In the genomic region with DNA sequence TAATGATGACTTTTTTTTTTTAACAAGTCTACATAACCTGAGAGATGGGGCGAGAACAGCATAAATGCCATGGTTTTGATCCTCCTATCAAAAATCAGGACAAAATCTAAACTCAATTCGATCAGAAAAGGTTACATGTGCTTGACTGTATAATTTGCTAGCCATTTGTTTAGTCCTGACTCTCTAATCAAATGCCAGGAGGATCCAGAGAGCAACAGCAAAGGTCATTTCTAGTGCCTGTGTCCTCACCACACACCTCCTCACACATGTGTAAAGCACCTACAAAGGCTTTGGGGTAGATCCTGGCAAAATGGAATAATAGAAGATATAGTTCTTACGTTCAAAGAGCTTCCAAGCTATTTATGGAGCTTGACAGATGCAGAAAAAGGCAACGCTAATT, we compare ENCODE assay signal across 14 cellular contexts. TPM values are rescaled to one million over a fixed set of nuclear protein-coding genes. Genes with fewer than 3 reads are reported as not detected.
DNase-seq lines count a peak whose midpoint lies in the region; FAIRE-seq and TF ChIP-seq lines count a peak whose summit lies in the region.
"Had no signal": no experiment of that assay in that cellular context is flagged by ENCODE, and none has a peak within 500 bp of the region (broad histone marks: within the 10 kb centered on the region; RNA-seq: fewer than 3 reads in every experiment).

No MANE protein-coding gene starts in this region.

- in situ Hi-C loops in transverse colon (cut with MboI; ENCODE audit: low pct_ligation_motif_present in 1 of 4, low pct_unique_long_range_greater_than_20kb in 1 of 4, low sequenced_read_pairs in 3 of 4): loop anchor here in 1 of 4 donors (10.0 kb wide), 1 partner anchor 45 kb away; no protein-coding TSS in a partner anchor

- H3K4me2 ChIP-seq in SK-N-SH: 0 out of 2 replicates have a peak overlapping the region, but pooled peaks have one; percentile 20

- H3K79me2 ChIP-seq in SK-N-SH (ENCODE audit: insufficient read depth): peaks cover 9% of the 10 kb centered on the region; the same call in 1 of the 2 replicates

- no peaks in the 10 kb centered on the region for H3F3A ChIP-seq in SK-N-SH (replicated peaks; ENCODE audit: insufficient read depth)

- no peak overlapping the region for H3K9ac ChIP-seq in SK-N-SH

- no peaks in the 10 kb centered on the region for H3K9me3 ChIP-seq in SK-N-SH
- H3K9me3 ChIP-seq in prostate gland: no peaks in the 10 kb centered on the region
- no peaks in the 10 kb centered on the region for H3K9me3 ChIP-seq in transverse colon

- no peak for FAIRE-seq in RCC 7860 (lab: Jason Lieb, UNC)

- H3K36me3 ChIP-seq in SK-N-SH (replicated peaks in 1 of 2; ENCODE audit: control insufficient read depth in 1 of 2, insufficient read depth in 2 of 2, low read length in 1 of 2): peaks cover 5% of the 10 kb centered on the region in 2 experiments
- H3K36me3 ChIP-seq in prostate gland: no peaks in the 10 kb centered on the region
- H3K36me3 ChIP-seq in transverse colon: no peaks in the 10 kb centered on the region

- no peak for TF ChIP-seq RAD21 in SK-N-SH (IDR thresholded peaks at IDR 0.05; ENCODE audit: low read length)

- TF ChIP-seq EP300 in SK-N-SH (IDR thresholded peaks at IDR 0.05; ENCODE audit: borderline replicate concordance in 1 of 2, low read depth in 1 of 2, low read length in 1 of 2) (no peak), transverse colon (IDR thresholded peaks at IDR 0.05; ENCODE audit: low read depth) (no peak)

- no peaks in the 10 kb centered on the region for H3K9me2 ChIP-seq in SK-N-SH

- intact Hi-C loops in dorsolateral prefrontal cortex (cut with DNase I): no loop called here
- intact Hi-C loops in prostate gland (cut with DNase I): no loop called here
- intact Hi-C loops in transverse colon (cut with DNase I; ENCODE audit: low total_unique reads): no loop called here

- H3K4me1 ChIP-seq in SK-N-SH (ENCODE audit: control insufficient read depth in 1 of 2, insufficient read depth in 2 of 2, low read depth in 1 of 2, low read length in 1 of 2) (peaks cover 6 to 34% of the 10 kb centered on the region in 2 experiments; a peak in 3 of 4 replicates), prostate gland (replicated peaks) (no peaks in the 10 kb centered on the region), transverse colon (peaks cover 13 to 51% (median 26%) of the 10 kb centered on the region in 4 donors)

- H3K27ac ChIP-seq in SK-N-SH (ENCODE audit: low read depth in 2 of 2, low read length in 1 of 2) (no peak overlapping the region; a peak in 1 of 4 replicates), dorsolateral prefrontal cortex (peak overlapping the region in 37 of 59 donors; percentile 3 to 80 (median 45)), prostate gland (peak overlapping the region; percentile 46 to 58), transverse colon (peak overlapping the region; percentile 72 to 83 (median 76))

- POLR2A ChIA-PET in SK-N-SH (lab: Yijun Ruan, JAX): no interaction called here

- H3K4me3 ChIP-seq in SK-N-SH (ENCODE audit: low read depth in 2 of 2, low read length in 1 of 2) (no peak overlapping the region), dorsolateral prefrontal cortex (peak overlapping the region in 2 of 59 donors; percentile 4 to 13), prostate gland (no peak overlapping the region), transverse colon (no peak overlapping the region)

- WGBS in SK-N-SH (ENCODE audit: low lambda C conversion rate): 93% methylated on average over 4 of the region's 4 CpGs
- WGBS in prostate gland: 73% methylated on average over 4 of the region's 4 CpGs
- 79 to 91% methylated on average over 4 of the region's 4 CpGs for WGBS in transverse colon (ENCODE audit: low coverage in 1 of 2), 2 donors

- H3K27me3 ChIP-seq in SK-N-SH (ENCODE audit: insufficient read depth) (no peaks in the 10 kb centered on the region), dorsolateral prefrontal cortex (no peaks in the 10 kb centered on the region), prostate gland (replicated peaks; ENCODE audit: insufficient read depth) (no peaks in the 10 kb centered on the region), transverse colon (no peaks in the 10 kb centered on the region)

- H2AFZ ChIP-seq in SK-N-SH (ENCODE audit: low read depth): no peak overlapping the region

- DNase-seq in SK-N-SH (no peak), dorsolateral prefrontal cortex (no peak), prostate gland (ENCODE audit: low spot score) (no peak), transverse colon (no peak), GF-D8 (lab: John Stamatoyannopoulos, UW) (no peak), NCI-H1048 (lab: John Stamatoyannopoulos, UW) (no peak), RCC 7860 (ENCODE audit: low spot score) (no peak)
- DNase-seq: activated naive CD8-positive, alpha-beta T cell treated with anti-CD3 and anti-CD28 coated beads, Interleukin-2, amount 50 U/mL, for 24 hours; effector memory CD4-positive, alpha-beta T cell; naive thymus-derived CD4-positive, alpha-beta T cell; NCI-H2029; SHP77 treated with DMSO at 0.1 percent for 48 hours; stimulated activated naive CD4-positive, alpha-beta T cell; T-helper 2 cell had no signal

- H4K20me1 ChIP-seq in SK-N-SH (ENCODE audit: insufficient read depth): no peaks in the 10 kb centered on the region

- CTCF ChIA-PET in SK-N-SH (lab: Yijun Ruan, JAX): interaction anchor here (0.6 to 8.7 kb wide), 3 partner anchors 12 to 1380 kb away, joined by 3 to 90 read pairs (median 6); a partner anchor contains a TSS

- no peak for TF ChIP-seq CTCF in SK-N-SH (IDR thresholded peaks at IDR 0.05)
- TF ChIP-seq CTCF in dorsolateral prefrontal cortex (IDR thresholded peaks at IDR 0.05 in 54 of 56, conservative IDR thresholded peaks at IDR 0.05 in 2 of 56; ENCODE audit: low read depth in 1 of 56, partially characterized antibody in 56 of 56): no peak
- no peak for TF ChIP-seq CTCF in prostate gland (IDR thresholded peaks at IDR 0.05)
- no peak for TF ChIP-seq CTCF in transverse colon (IDR thresholded peaks at IDR 0.05)

- no peak for TF ChIP-seq POLR2A in prostate gland (IDR thresholded peaks at IDR 0.05)
- TF ChIP-seq POLR2A in transverse colon (IDR thresholded peaks at IDR 0.05): no peak

TF ChIP-seq in SK-N-SH, 30 proteins besides CTCF, POLR2A, EP300 and RAD21 (continues in another document):
- TF ChIP-seq TCF12 (IDR thresholded peaks at IDR 0.05) (no peak), RXRA (IDR thresholded peaks at IDR 0.05; ENCODE audit: borderline replicate concordance, low read depth) (no peak), CHD2 (IDR thresholded peaks at IDR 0.05; ENCODE audit: low read length, partially characterized antibody) (no peak), YY1 (IDR thresholded peaks at IDR 0.05; ENCODE audit: low read depth) (no peak), ELF1 (IDR thresholded peaks at IDR 0.05) (no peak), POLR2AphosphoS5 (IDR thresholded peaks at IDR 0.05; ENCODE audit: low read depth, low read length) (no peak), JUND (IDR thresholded peaks at IDR 0.05) (no peak), FOSL2 (IDR thresholded peaks at IDR 0.05; ENCODE audit: borderline replicate concordance, low read depth) (no peak), GABPA (IDR thresholded peaks at IDR 0.05; ENCODE audit: low read depth) (no peak), EZH2phosphoT487 (IDR thresholded peaks at IDR 0.05; ENCODE audit: borderline replicate concordance, low read depth) (no peak), NFIC (IDR thresholded peaks at IDR 0.05; ENCODE audit: borderline replicate concordance) (no peak), GATA2 (CRISPR knock-in tag; IDR thresholded peaks at IDR 0.05) (no peak), MEF2A (IDR thresholded peaks at IDR 0.05; ENCODE audit: borderline replicate concordance, low read depth) (no peak), FOXM1 (IDR thresholded peaks at IDR 0.05; ENCODE audit: low read depth) (no peak)
- TF ChIP-seq, protein P1, sequence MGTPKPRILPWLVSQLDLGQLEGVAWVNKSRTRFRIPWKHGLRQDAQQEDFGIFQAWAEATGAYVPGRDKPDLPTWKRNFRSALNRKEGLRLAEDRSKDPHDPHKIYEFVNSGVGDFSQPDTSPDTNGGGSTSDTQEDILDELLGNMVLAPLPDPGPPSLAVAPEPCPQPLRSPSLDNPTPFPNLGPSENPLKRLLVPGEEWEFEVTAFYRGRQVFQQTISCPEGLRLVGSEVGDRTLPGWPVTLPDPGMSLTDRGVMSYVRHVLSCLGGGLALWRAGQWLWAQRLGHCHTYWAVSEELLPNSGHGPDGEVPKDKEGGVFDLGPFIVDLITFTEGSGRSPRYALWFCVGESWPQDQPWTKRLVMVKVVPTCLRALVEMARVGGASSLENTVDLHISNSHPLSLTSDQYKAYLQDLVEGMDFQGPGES (IDR thresholded peaks at IDR 0.05; ENCODE audit: low read depth, low read length): no peak
- TF ChIP-seq, protein P2, sequence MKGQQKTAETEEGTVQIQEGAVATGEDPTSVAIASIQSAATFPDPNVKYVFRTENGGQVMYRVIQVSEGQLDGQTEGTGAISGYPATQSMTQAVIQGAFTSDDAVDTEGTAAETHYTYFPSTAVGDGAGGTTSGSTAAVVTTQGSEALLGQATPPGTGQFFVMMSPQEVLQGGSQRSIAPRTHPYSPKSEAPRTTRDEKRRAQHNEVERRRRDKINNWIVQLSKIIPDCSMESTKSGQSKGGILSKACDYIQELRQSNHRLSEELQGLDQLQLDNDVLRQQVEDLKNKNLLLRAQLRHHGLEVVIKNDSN (IDR thresholded peaks at IDR 0.05; ENCODE audit: borderline replicate concordance, low read depth): no peak
- TF ChIP-seq, protein P3, sequence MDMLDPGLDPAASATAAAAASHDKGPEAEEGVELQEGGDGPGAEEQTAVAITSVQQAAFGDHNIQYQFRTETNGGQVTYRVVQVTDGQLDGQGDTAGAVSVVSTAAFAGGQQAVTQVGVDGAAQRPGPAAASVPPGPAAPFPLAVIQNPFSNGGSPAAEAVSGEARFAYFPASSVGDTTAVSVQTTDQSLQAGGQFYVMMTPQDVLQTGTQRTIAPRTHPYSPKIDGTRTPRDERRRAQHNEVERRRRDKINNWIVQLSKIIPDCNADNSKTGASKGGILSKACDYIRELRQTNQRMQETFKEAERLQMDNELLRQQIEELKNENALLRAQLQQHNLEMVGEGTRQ (IDR thresholded peaks at IDR 0.05; ENCODE audit: borderline replicate concordance, low read depth, low read length): no peak

RNA-seq across cellular contexts. Expression of a gene that starts 11.0 kb away (rescaled TPM):
- polyA plus RNA-seq in SK-N-SH (2012; rRNA removed): 31.5 and 44.2 TPM in 2 replicates
- 37.8 and 39.8 TPM in 2 replicates for polyA plus RNA-seq in SK-N-SH (2012; cell fraction: cytosol; rRNA removed)
- 24.3 and 50.5 TPM in 2 replicates for polyA plus RNA-seq in SK-N-SH (2012; cell fraction: nucleus; rRNA removed)
- 10 to 100 TPM in 77 of 120 experiments, 1 to 10 TPM in 43; 3.2 to 28.4 (median 12.1) TPM for total RNA-seq in dorsolateral prefrontal cortex
- 10 to 100 TPM; 13.7 to 17.7 TPM for total RNA-seq in prostate gland
- total RNA-seq in transverse colon: 10 to 100 TPM in 3 of 4 donors, 1 to 10 TPM in 1; 9.0 to 58.5 (median 53.6) TPM

RNA-seq across cellular contexts. Expression of a gene that starts 27.0 kb away (rescaled TPM):
- 119 and 130 TPM in 2 replicates for polyA plus RNA-seq in SK-N-SH (2012; rRNA removed)
- 128 and 149 TPM in 2 replicates for polyA plus RNA-seq in SK-N-SH (2012; cell fraction: cytosol; rRNA removed)
- polyA plus RNA-seq in SK-N-SH (2012; cell fraction: nucleus; rRNA removed): 146 and 161 TPM in 2 replicates
- total RNA-seq in dorsolateral prefrontal cortex: 100 to 1,000 TPM in 8 of 120 experiments, 10 to 100 TPM in 106, 1 to 10 TPM in 6; 7.4 to 523 (median 26.5) TPM
- total RNA-seq in prostate gland: 1,000 to 10,000 TPM; 1,024 to 1,957 TPM
- total RNA-seq in transverse colon: 1,000 to 10,000 TPM in 1 of 4 donors, 100 to 1,000 TPM in 3; 403 to 1,827 (median 457) TPM

Comparison
In these comparisons a context has a peak if more than half of its experiments do, and no peak if none do; other contexts are left out.
1. H3K27ac ChIP-seq: peak in dorsolateral prefrontal cortex (37 of 59), prostate gland (2 of 2) and transverse colon (4 of 4); none in SK-N-SH (0 of 2).